1 cellular context compared by ENCODE assay signal in genomic region chrX:154030715-154031305, GRCh38.
TF ChIP-seq lines count a peak whose summit lies in the region.

No MANE protein-coding gene starts in this region.

TF ChIP-seq in K562, 482 proteins besides CTCF, POLR2A, EP300 and RAD21:
- TF ChIP-seq SLC30A9 (CRISPR knock-in tag; IDR thresholded peaks at IDR 0.05) (no peak), KDM5B (IDR thresholded peaks at IDR 0.05; ENCODE audit: insufficient replicate concordance, low read depth, low read length) (no peak), CREB5 (CRISPR knock-in tag; IDR thresholded peaks at IDR 0.05) (no peak), RFX7 (CRISPR knock-in tag; IDR thresholded peaks at IDR 0.05) (no peak), ZFPM2 (CRISPR knock-in tag; IDR thresholded peaks at IDR 0.05) (no peak), MAX (CRISPR knock-in tag; IDR thresholded peaks at IDR 0.05) (no peak), XRCC3 (IDR thresholded peaks at IDR 0.05) (no peak), ZNF764 (CRISPR knock-in tag; IDR thresholded peaks at IDR 0.05; ENCODE audit: low read depth) (no peak), DLX4 (CRISPR knock-in tag; IDR thresholded peaks at IDR 0.05) (no peak), MLLT1 (IDR thresholded peaks at IDR 0.05) (no peak), ZNF3 (CRISPR knock-in tag; IDR thresholded peaks at IDR 0.05) (no peak), GMEB1 (CRISPR knock-in tag; IDR thresholded peaks at IDR 0.05) (no peak), MYNN (IDR thresholded peaks at IDR 0.05) (no peak), MYNN (CRISPR knock-in tag; IDR thresholded peaks at IDR 0.05) (no peak), CBFB (CRISPR knock-in tag; IDR thresholded peaks at IDR 0.05) (no peak), ZHX1 (conservative IDR thresholded peaks at IDR 0.05; ENCODE audit: low read length) (no peak), CXXC5 (CRISPR knock-in tag; IDR thresholded peaks at IDR 0.05) (no peak)
TF ChIP-seq in K562: peak in this region for 0.
